In the genomic region with DNA sequence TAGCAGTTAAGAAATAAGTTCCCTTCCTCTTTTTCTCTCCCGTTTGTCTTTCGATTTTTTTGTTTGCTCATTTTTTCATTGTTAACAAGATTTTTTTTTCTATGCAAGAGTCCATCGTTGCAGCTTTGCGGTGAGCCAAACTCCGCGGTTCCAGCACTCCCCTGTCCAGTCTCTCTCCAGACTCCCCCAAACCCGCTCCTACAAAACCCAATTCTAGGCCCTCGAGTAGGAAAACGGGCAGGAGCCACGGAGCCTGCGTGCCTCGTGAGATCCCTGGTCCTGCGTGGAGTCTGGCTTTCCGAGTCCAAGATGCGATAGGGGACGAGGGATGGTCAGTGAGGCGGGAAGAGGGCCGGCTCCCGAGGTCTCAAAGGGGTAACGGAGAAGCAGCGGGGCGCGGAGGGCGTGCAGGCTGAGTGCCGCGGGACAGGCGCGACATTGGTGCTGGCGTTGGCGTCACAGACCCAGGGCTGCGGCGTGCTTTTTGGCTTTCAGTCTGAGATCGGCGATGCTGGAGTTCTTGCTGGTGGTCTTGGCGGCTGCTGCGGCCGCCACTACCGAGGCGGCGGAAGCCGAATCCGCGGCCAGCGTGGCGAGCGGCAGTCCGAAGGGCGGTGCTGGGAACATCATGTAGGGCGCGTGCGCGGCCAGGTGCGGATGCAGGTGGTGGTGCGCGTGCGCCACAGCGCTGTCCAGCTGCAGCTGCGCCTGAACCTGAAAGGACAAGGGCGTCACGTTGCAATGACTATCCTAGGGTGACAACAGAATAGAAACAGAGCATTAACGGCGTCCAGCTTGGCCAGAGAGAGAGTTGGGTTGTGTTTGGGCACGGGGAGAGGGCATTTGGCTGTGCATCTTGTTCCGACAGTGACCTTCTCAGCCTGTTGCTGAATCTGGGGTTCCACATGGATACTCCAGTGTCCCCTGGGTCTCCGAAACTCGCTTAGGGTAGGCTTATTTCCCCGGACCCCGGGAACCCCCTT, we compare ENCODE assay signal across 7 cellular contexts. TPM values are rescaled to one million over a fixed set of nuclear protein-coding genes. Genes with fewer than 3 reads are reported as not detected.
A peak's percentile ranks its signal among the peaks of the same experiment; 100 is the strongest.
DNase-seq lines count a peak whose midpoint lies in the region; ATAC-seq, FAIRE-seq and TF ChIP-seq lines count a peak whose summit lies in the region.

No MANE protein-coding gene starts in this region.

- H3K4me3 Mint-ChIP-seq in osteocyte (ENCODE audit: unreplicated experiment) = peak overlapping the region; percentile 76

- DNase-seq in NCI-H774 (lab: John Stamatoyannopoulos, UW) (peak; percentile 94), fibroblast of the aortic adventitia (ENCODE audit: low read depth) (no peak), osteocyte (ENCODE audit: extremely low spot score, unreplicated experiment) (no peak), H54 (ENCODE audit: insufficient read length, low spot score) (no peak)
- DNase-seq in activated T-cell treated with anti-CD3 and anti-CD28 coated beads, Interleukin-2, amount 50 U/mL, for 1 hour = peak; percentile 75

- H3K4me3 ChIP-seq in fibroblast of the aortic adventitia (ENCODE audit: low read depth, low read length) = peak overlapping the region; percentile 60

- H3K9me3 Mint-ChIP-seq in osteocyte (ENCODE audit: unreplicated experiment) = no peaks in the 10 kb centered on the region

- H3K27ac Mint-ChIP-seq in osteocyte (ENCODE audit: unreplicated experiment) = no peak overlapping the region

- peaks cover 22% of the 10 kb centered on the region for H3K4me1 Mint-ChIP-seq in osteocyte (ENCODE audit: unreplicated experiment)

- no peak for FAIRE-seq in H54 (lab: Jason Lieb, UNC)

- TF ChIP-seq POLR2A in H54 (IDR thresholded peaks at IDR 0.05; ENCODE audit: low read depth, low read length) = no peak

- TF ChIP-seq CTCF in fibroblast of the aortic adventitia (IDR thresholded peaks at IDR 0.05; ENCODE audit: insufficient read depth, low read length) (no peak), osteocyte (IDR thresholded peaks at IDR 0.05) (no peak)

- ATAC-seq in GM18907 (IDR thresholded peaks at IDR 0.05; ENCODE audit: unreplicated experiment) (peak; percentile 93), HG03108 (IDR thresholded peaks at IDR 0.05; ENCODE audit: unreplicated experiment) (peak; percentile 88)

- peaks cover 96% of the 10 kb centered on the region for H3K27me3 Mint-ChIP-seq in osteocyte (ENCODE audit: unreplicated experiment)

- no peaks in the 10 kb centered on the region for H3K36me3 Mint-ChIP-seq in osteocyte (ENCODE audit: unreplicated experiment)

RNA-seq across cellular contexts. Expression of a gene that starts 8.4 kb away (rescaled TPM):
- 1.2 and 2.8 TPM in 2 replicates for total RNA-seq in fibroblast of the aortic adventitia (ENCODE audit: low replicate concordance)
- total RNA-seq in osteocyte = not detected in 2 replicates

RNA-seq across cellular contexts. Expression of a gene that starts 12.0 kb away (rescaled TPM):
- total RNA-seq in fibroblast of the aortic adventitia (ENCODE audit: low replicate concordance) = 45.8 and 50.9 TPM in 2 replicates
- total RNA-seq in osteocyte = 26.3 and 34.0 TPM in 2 replicates

Comparison
In these comparisons a context has a peak if more than half of its experiments do, and no peak if none do; other contexts are left out.
1. DNase-seq: peak in NCI-H774 (single experiment) and activated T-cell treated with anti-CD3 and anti-CD28 coated beads, Interleukin-2, amount 50 U/mL, for 1 hour (single experiment); none in fibroblast of the aortic adventitia (single experiment), osteocyte (single experiment) and H54 (single experiment).